In genomic region chr15:73959012-73959581, GRCh38 we compare ENCODE assay signal across 9 cellular contexts. TPM values are rescaled to one million over a fixed set of nuclear protein-coding genes. Genes with fewer than 3 reads are reported as not detected.
DNase-seq lines count a peak whose midpoint lies in the region; ATAC-seq and TF ChIP-seq lines count a peak whose summit lies in the region.
"Had no signal": no experiment of that assay in that cellular context is flagged by ENCODE, and none has a peak within 500 bp of the region (broad histone marks: within the 10 kb centered on the region; RNA-seq: fewer than 3 reads in every experiment).

No MANE protein-coding gene starts in this region.

- H3K9ac ChIP-seq in DND-41 (ENCODE audit: low read depth, low read length), result peak overlapping the region; percentile 26

- no peak overlapping the region; a peak in 2 of 4 replicates for H3K4me3 ChIP-seq in DND-41 (ENCODE audit: low read depth in 1 of 2, low read length in 2 of 2)
- H3K4me3 ChIP-seq in left ventricle myocardium inferior, result no peak overlapping the region
- H3K4me3 ChIP-seq: psoas muscle had no signal

- H3K36me3 ChIP-seq in DND-41 (ENCODE audit: insufficient read depth, low read length) (no peaks in the 10 kb centered on the region), left ventricle myocardium inferior (no peaks in the 10 kb centered on the region)

- H3K36me3 Mint-ChIP-seq in T-helper 1 cell treated with Interleukin-12 subunit alpha and Interleukin-12 subunit beta and Interleukin-4 antibody, amounts not matched to agents 30 μg/mL and 1 μg/mL, for 36 hours (ENCODE audit: low read depth), result no peaks in the 10 kb centered on the region
- H3K36me3 Mint-ChIP-seq in immature natural killer cell, result no peaks in the 10 kb centered on the region

- ATAC-seq in DND-41 (ENCODE audit: insufficient read depth, low read depth), result peak; percentile 95
- ATAC-seq: psoas muscle had no signal

- no peaks in the 10 kb centered on the region for H3K27me3 ChIP-seq in DND-41 (ENCODE audit: insufficient read depth, low read length, poor library complexity)
- no peaks in the 10 kb centered on the region for H3K27me3 ChIP-seq in left ventricle myocardium inferior (ENCODE audit: low read depth)

- H2AFZ ChIP-seq in DND-41 (ENCODE audit: low read depth, low read length), result no peak overlapping the region

- H3K4me1 ChIP-seq in DND-41 (ENCODE audit: insufficient read depth, low read length), result peaks cover 34% of the 10 kb centered on the region
- peaks cover 16% of the 10 kb centered on the region for H3K4me1 ChIP-seq in left ventricle myocardium inferior
- H3K4me1 ChIP-seq: psoas muscle had no signal

- H3K9me3 ChIP-seq in DND-41 (ENCODE audit: insufficient read depth, low read length, severe bottlenecking) (no peaks in the 10 kb centered on the region), left ventricle myocardium inferior (replicated peaks) (no peaks in the 10 kb centered on the region)
- H3K9me3 ChIP-seq: psoas muscle had no signal

- no peaks in the 10 kb centered on the region for H3K79me2 ChIP-seq in DND-41 (ENCODE audit: insufficient read depth, low read length)

- peak; percentile 70 for DNase-seq in DND-41
- peak; percentile 36 for DNase-seq in HT-29 (ENCODE audit: low spot score)
- peak in 2 of 3 donors; percentile 10 to 31 for DNase-seq in immature natural killer cell
- no peak for DNase-seq in HPDE6-E6E7 (ENCODE audit: extremely low spot score)
- DNase-seq in stimulated activated CD4-positive, alpha-beta T cell treated with anti-CD3 and anti-CD28 coated beads, Interleukin-15, amount 100 ng/mL, for 24 hours, result no peak
- DNase-seq in left ventricle myocardium inferior, result no peak
- no peak for DNase-seq in retina
- DNase-seq: psoas muscle had no signal

- H3K27me3 Mint-ChIP-seq in T-helper 1 cell treated with Interleukin-12 subunit alpha and Interleukin-12 subunit beta and Interleukin-4 antibody, amounts not matched to agents 30 μg/mL and 1 μg/mL, for 36 hours (ENCODE audit: low read depth), result peaks cover 8% of the 10 kb centered on the region
- peaks cover 0 to 7% (median 2%) of the 10 kb centered on the region in 3 donors for H3K27me3 Mint-ChIP-seq in immature natural killer cell (ENCODE audit: low read depth in 3 of 3)

- TF ChIP-seq CTCF in DND-41 (IDR thresholded peaks at IDR 0.05; ENCODE audit: borderline replicate concordance, extremely low read depth, low read length, poor library complexity, severe bottlenecking) (peak; percentile 38), left ventricle myocardium inferior (IDR thresholded peaks at IDR 0.05; ENCODE audit: borderline replicate concordance) (no peak)

- H4K20me1 ChIP-seq in DND-41 (ENCODE audit: insufficient read depth, low read length), result no peaks in the 10 kb centered on the region

- peaks cover 33% of the 10 kb centered on the region for H3K4me1 Mint-ChIP-seq in T-helper 1 cell treated with Interleukin-12 subunit alpha and Interleukin-12 subunit beta and Interleukin-4 antibody, amounts not matched to agents 30 μg/mL and 1 μg/mL, for 36 hours (ENCODE audit: low read depth)
- peaks cover 13% of the 10 kb centered on the region in 2 donors for H3K4me1 Mint-ChIP-seq in immature natural killer cell

- H3K9me3 Mint-ChIP-seq in T-helper 1 cell treated with Interleukin-12 subunit alpha and Interleukin-12 subunit beta and Interleukin-4 antibody, amounts not matched to agents 30 μg/mL and 1 μg/mL, for 36 hours, result no peaks in the 10 kb centered on the region
- no peaks in the 10 kb centered on the region for H3K9me3 Mint-ChIP-seq in immature natural killer cell

- H3K27ac ChIP-seq in DND-41 (ENCODE audit: low read length) (peak overlapping the region; percentile 89), left ventricle myocardium inferior (replicated peaks) (no peak overlapping the region)
- H3K27ac ChIP-seq: psoas muscle had no signal

- peak overlapping the region; percentile 61 for H3K4me2 ChIP-seq in DND-41 (ENCODE audit: insufficient read depth, low read length)

- H3K27ac Mint-ChIP-seq in T-helper 1 cell treated with Interleukin-12 subunit alpha and Interleukin-12 subunit beta and Interleukin-4 antibody, amounts not matched to agents 30 μg/mL and 1 μg/mL, for 36 hours, result peak overlapping the region; percentile 78
- H3K27ac Mint-ChIP-seq in immature natural killer cell, result peak overlapping the region in 2 of 6 donors; percentile 26 to 65

- intact Hi-C loops in left ventricle myocardium inferior (cut with micrococcal nuclease), result no loop called here

- no peak overlapping the region for H3K4me3 Mint-ChIP-seq in T-helper 1 cell treated with Interleukin-12 subunit alpha and Interleukin-12 subunit beta and Interleukin-4 antibody, amounts not matched to agents 30 μg/mL and 1 μg/mL, for 36 hours
- peak overlapping the region in 2 of 5 donors; percentile 40 to 64 for H3K4me3 Mint-ChIP-seq in immature natural killer cell

RNA-seq across cellular contexts. Expression of gene LOXL1, which starts 32.8 kb away (rescaled TPM):
- 20.0 and 26.1 TPM in 2 replicates for total RNA-seq in HT-29 (2014; rRNA removed; shearing (Covaris generic))
- 1 to 10 TPM in 1 of 3 donors, under 1 TPM in 1, not detected in 1; 0.98 to 1.1 TPM for polyA plus RNA-seq in immature natural killer cell
- total RNA-seq in left ventricle myocardium inferior, result 31.9 TPM

RNA-seq across cellular contexts. Expression of gene STOML1, which starts 33.0 kb away (rescaled TPM):
- total RNA-seq in HT-29 (2014; rRNA removed; shearing (Covaris generic)), result 13.3 and 23.5 TPM in 2 replicates
- 10 to 100 TPM; 12.7 to 17.4 (median 13.2) TPM for polyA plus RNA-seq in immature natural killer cell
- total RNA-seq in left ventricle myocardium inferior, result 26.1 TPM

RNA-seq across cellular contexts. Expression of gene PML, which starts 35.4 kb away (rescaled TPM):
- total RNA-seq in HT-29 (2014; rRNA removed; shearing (Covaris generic)), result 36.9 and 47.2 TPM in 2 replicates
- polyA plus RNA-seq in immature natural killer cell, result 10 to 100 TPM in 2 of 3 donors, 1 to 10 TPM in 1; 8.0 to 47.7 (median 16.2) TPM
- 19.1 TPM for total RNA-seq in left ventricle myocardium inferior

Comparison
In these comparisons a context has a peak if more than half of its experiments do, and no peak if none do; other contexts are left out.
1. DNase-seq: peak in DND-41 (single experiment), HT-29 (single experiment) and immature natural killer cell (2 of 3); none in HPDE6-E6E7 (single experiment), stimulated activated CD4-positive, alpha-beta T cell treated with anti-CD3 and anti-CD28 coated beads, Interleukin-15, amount 100 ng/mL, for 24 hours (single experiment), left ventricle myocardium inferior (single experiment) and retina (single experiment).